ENCODE assay signal across 8 cellular contexts in the genomic region with DNA sequence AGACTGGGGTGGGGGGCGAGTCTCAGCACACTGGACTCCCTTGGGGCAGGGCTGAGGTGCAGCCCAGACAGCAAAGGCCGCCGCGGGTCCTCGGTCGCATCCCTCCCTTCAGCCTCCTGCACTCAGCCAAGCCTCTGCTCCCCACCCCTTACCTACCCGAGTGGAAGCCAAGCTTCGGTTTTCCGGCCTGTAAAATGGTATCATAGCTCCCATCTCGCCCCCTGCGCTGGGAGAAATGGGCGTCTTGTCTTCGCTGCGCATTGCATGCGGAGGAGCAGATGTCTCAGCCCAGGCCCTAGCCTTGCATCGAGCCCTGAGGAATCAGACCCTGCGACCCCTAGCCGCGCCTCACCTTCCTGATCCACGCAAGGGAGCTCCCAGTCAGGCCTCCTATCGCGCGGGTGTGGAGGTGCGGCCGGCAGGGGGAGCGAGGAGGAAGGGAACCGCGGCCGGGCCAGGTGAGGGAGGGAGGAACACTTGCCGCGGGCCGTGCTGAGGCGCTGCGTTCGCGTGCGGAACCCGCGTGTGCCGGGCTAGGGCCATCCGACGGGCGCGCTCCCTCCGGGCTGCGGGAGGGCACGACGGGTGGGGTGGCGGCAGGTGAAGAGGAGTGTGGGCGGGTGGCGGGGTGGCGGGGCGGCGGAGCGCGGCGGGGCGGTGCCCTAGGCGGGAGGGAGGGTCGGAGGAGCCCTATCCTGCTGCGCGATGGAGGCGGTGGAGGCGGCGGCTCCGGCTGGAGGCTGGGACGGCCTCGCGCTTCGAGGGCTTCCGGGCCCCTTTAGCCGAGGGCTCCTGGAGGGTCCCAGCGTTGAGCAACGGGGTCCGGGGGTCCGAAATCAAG. TPM values are rescaled to one million over a fixed set of nuclear protein-coding genes. Genes with fewer than 3 reads are reported as not detected.
A peak's percentile ranks its signal among the peaks of the same experiment; 100 is the strongest.
DNase-seq lines count a peak whose midpoint lies in the region; ATAC-seq and TF ChIP-seq lines count a peak whose summit lies in the region.

No MANE protein-coding gene starts in this region.

- H2BK15ac ChIP-seq in IMR-90 (ENCODE audit: low read depth, low read length) = no peak overlapping the region

- no peak overlapping the region for H3K4ac ChIP-seq in IMR-90 (ENCODE audit: low read depth, low read length)

- peak overlapping the region; percentile 24 for H2AK9ac ChIP-seq in IMR-90 (replicated peaks; ENCODE audit: low read depth, low read length, poor library complexity)

- H3K4me3 Mint-ChIP-seq in CD8-positive, alpha-beta T cell = peak overlapping the region; percentile 74

- WGBS in IMR-90 (ENCODE audit: extremely low coverage in 2 of 2, insufficient read length in 1 of 2), 2 experiments = 11% methylated on average over 28 of the region's 76 CpGs; no CpG with 5 or more reads in 1 of the 2 experiments
- WGBS in suprapubic skin = 17% methylated on average over 17 of the region's 76 CpGs

- CTCF ChIA-PET in CD8-positive, alpha-beta T cell (lab: Charles Lee) = interaction anchor here (0.6 to 5.6 kb wide), 12 partner anchors 12 to 157 kb away, joined by 3 to 37 read pairs (median 4); no protein-coding TSS in a partner anchor
- CTCF ChIA-PET in IMR-90 (lab: Yijun Ruan, JAX) = interaction anchor here (1.0 kb wide), 1 partner anchor 26 kb away, joined by 3 read pairs; no protein-coding TSS in a partner anchor

- no peak overlapping the region for H4K8ac ChIP-seq in IMR-90 (ENCODE audit: low read depth in 2 of 2, low read length in 2 of 2)

- POLR2A ChIA-PET in CD8-positive, alpha-beta T cell (lab: Charles Lee) = interaction anchor here (1.1 kb wide), 1 partner anchor 98 kb away, joined by 3 read pairs; no protein-coding TSS in a partner anchor
- POLR2A ChIA-PET in IMR-90 (lab: Charles Lee; ENCODE audit: unreplicated experiment) = no interaction called here

- no peaks in the 10 kb centered on the region for H3K36me3 ChIP-seq in CD8-positive, alpha-beta T cell (ENCODE audit: insufficient read depth, low read length)
- H3K36me3 ChIP-seq in IMR-90 (ENCODE audit: control insufficient read depth, insufficient read depth, low read length) (no peaks in the 10 kb centered on the region), suprapubic skin (no peaks in the 10 kb centered on the region)

- no peaks in the 10 kb centered on the region for H3K9me3 ChIP-seq in CD8-positive, alpha-beta T cell (ENCODE audit: low read length)
- H3K9me3 ChIP-seq in IMR-90 (ENCODE audit: control insufficient read depth, insufficient read depth, low read length) = no peaks in the 10 kb centered on the region
- H3K9me3 ChIP-seq in mononuclear cell (ENCODE audit: low read depth, low read length) = no peaks in the 10 kb centered on the region
- no peaks in the 10 kb centered on the region for H3K9me3 ChIP-seq in suprapubic skin

- peaks cover 5% of the 10 kb centered on the region for H3K9me1 ChIP-seq in IMR-90 (ENCODE audit: insufficient read depth, low read length)

- H2AFZ ChIP-seq in IMR-90 (replicated peaks; ENCODE audit: low read length, poor library complexity) = peak overlapping the region; percentile 49

- intact Hi-C loops in CD8-positive, alpha-beta T cell (cut with DNase I, micrococcal nuclease) = loop anchor here (1.0 to 5.0 kb wide), 4 partner anchors 24 to 154 kb away; no protein-coding TSS in a partner anchor
- intact Hi-C loops in IMR-90 (cut with micrococcal nuclease) = no loop called here

- dilution Hi-C loops in IMR-90 (cut with HindIII; ENCODE audit: low sequenced_read_pairs, unreplicated experiment) = no loop called here

- H2BK20ac ChIP-seq in IMR-90 (ENCODE audit: low read depth, low read length) = no peak overlapping the region

- no peak overlapping the region for H3K56ac ChIP-seq in IMR-90 (ENCODE audit: extremely low read depth, insufficient read depth, low read length)

- no peak overlapping the region for H3K18ac ChIP-seq in IMR-90 (ENCODE audit: low read depth, low read length)

- no peaks in the 10 kb centered on the region for H3K9me3 Mint-ChIP-seq in CD8-positive, alpha-beta T cell

- TF ChIP-seq POLR2A in IMR-90 (IDR thresholded peaks at IDR 0.05; ENCODE audit: low read depth, low read length) = no peak
- no peak for TF ChIP-seq POLR2A in suprapubic skin (IDR thresholded peaks at IDR 0.05)

- peaks cover 26% of the 10 kb centered on the region for H3K4me1 ChIP-seq in CD8-positive, alpha-beta T cell (ENCODE audit: insufficient read depth, low read length)
- peaks cover 6% of the 10 kb centered on the region; the same call in 1 of the 2 replicates for H3K4me1 ChIP-seq in IMR-90 (ENCODE audit: control insufficient read depth, insufficient read depth, low read length)
- peaks cover 23% of the 10 kb centered on the region for H3K4me1 ChIP-seq in mononuclear cell (ENCODE audit: insufficient read depth, low read length)
- peaks cover 58% of the 10 kb centered on the region for H3K4me1 ChIP-seq in suprapubic skin

- ATAC-seq in CD8-positive, alpha-beta T cell = peak; percentile 72
- no peak for ATAC-seq in IMR-90 (ENCODE audit: low read depth)

- H3K4me3 ChIP-seq in CD8-positive, alpha-beta T cell (ENCODE audit: low read depth, low read length) = peak overlapping the region; percentile 17
- H3K4me3 ChIP-seq in IMR-90 (ENCODE audit: insufficient read depth, low read depth, low read length) = no peak overlapping the region
- peak overlapping the region; percentile 10 for H3K4me3 ChIP-seq in mononuclear cell (ENCODE audit: low read length)
- H3K4me3 ChIP-seq in suprapubic skin = peak overlapping the region; percentile 44

- H2AK5ac ChIP-seq in IMR-90 (ENCODE audit: low read depth, low read length) = no peak overlapping the region

- H2BK120ac ChIP-seq in IMR-90 (ENCODE audit: low read depth, low read length) = no peak overlapping the region

- in situ Hi-C loops in IMR-90 (cut with MboI; ENCODE audit: low sequenced_read_pairs) = no loop called here

- H3K27ac Mint-ChIP-seq in CD8-positive, alpha-beta T cell = no peak overlapping the region

- TF ChIP-seq EP300 in suprapubic skin (IDR thresholded peaks at IDR 0.05) = no peak

- BruUV-seq in IMR-90 (replicated peaks; lab: Mats Ljungman, UMichigan) = no TSS peak

- peaks cover 49% of the 10 kb centered on the region for H3K27me3 Mint-ChIP-seq in CD8-positive, alpha-beta T cell (ENCODE audit: low read depth)

- no peaks in the 10 kb centered on the region for H3K79me1 ChIP-seq in IMR-90 (ENCODE audit: low read depth in 1 of 2, low read length in 2 of 2)

- H3K14ac ChIP-seq in IMR-90 (replicated peaks; ENCODE audit: low read depth, low read length) = no peak overlapping the region

- peak; percentile 37; the same call in 1 of the 2 replicates for TF ChIP-seq RAD21 in IMR-90 (IDR thresholded peaks at IDR 0.05; ENCODE audit: low read length)

- DNase-seq in CD8-positive, alpha-beta T cell = peak; percentile 37 to 82 (median 66)
- DNase-seq in IMR-90 (no peak), cerebellar cortex (ENCODE audit: low spot score) (peak; percentile 40), suprapubic skin (ENCODE audit: low spot score in 2 of 2) (no peak), amniotic stem cell (lab: John Stamatoyannopoulos, UW) (no peak), Ammon's horn (ENCODE audit: low spot score) (no peak)
- DNase-seq in activated CD4-positive, CD25-positive, alpha-beta regulatory T cell treated with anti-CD3 and anti-CD28 coated beads, Interleukin-2, amount 50 U/mL, for 72 hours = peak; percentile 61

- peak; percentile 37 for TF ChIP-seq CTCF in CD8-positive, alpha-beta T cell (IDR thresholded peaks at IDR 0.05)
- TF ChIP-seq CTCF in IMR-90 (conservative IDR thresholded peaks at IDR 0.05; ENCODE audit: low read depth, low read length) (peak; percentile 37), suprapubic skin (IDR thresholded peaks at IDR 0.05) (peak; percentile 21 to 51)

- no peaks in the 10 kb centered on the region for H3K36me3 Mint-ChIP-seq in CD8-positive, alpha-beta T cell

- H3K4me2 ChIP-seq in IMR-90 (ENCODE audit: low read depth, low read length) = no peak overlapping the region

- H3K23ac ChIP-seq in IMR-90 (ENCODE audit: low read depth, low read length) = no peak overlapping the region

- no peak overlapping the region for H3K27ac ChIP-seq in CD8-positive, alpha-beta T cell (ENCODE audit: low read depth, low read length)
- H3K27ac ChIP-seq in IMR-90 (ENCODE audit: insufficient read depth, low read length) (no peak overlapping the region), suprapubic skin (no peak overlapping the region)

- H4K20me1 ChIP-seq in IMR-90 (ENCODE audit: insufficient read depth, low read length) = peaks cover 6% of the 10 kb centered on the region; the same call in 1 of the 2 replicates

- no peak overlapping the region for H3K9ac ChIP-seq in IMR-90 (ENCODE audit: low read depth, low read length)

- H2BK5ac ChIP-seq in IMR-90 (ENCODE audit: low read depth, low read length, poor library complexity, severe bottlenecking) = no peak overlapping the region

- H4K91ac ChIP-seq in IMR-90 (ENCODE audit: insufficient read depth, low read depth, low read length) = no peak overlapping the region

- H3K27me3 ChIP-seq in CD8-positive, alpha-beta T cell (ENCODE audit: insufficient read depth, low read length) = peaks cover 24% of the 10 kb centered on the region
- H3K27me3 ChIP-seq in IMR-90 (ENCODE audit: control insufficient read depth, insufficient read depth, low read length) = peaks cover 89% of the 10 kb centered on the region
- peaks cover 61% of the 10 kb centered on the region for H3K27me3 ChIP-seq in mononuclear cell (ENCODE audit: insufficient read depth, low read length)
- peaks cover 54% of the 10 kb centered on the region for H3K27me3 ChIP-seq in suprapubic skin

- H4K5ac ChIP-seq in IMR-90 (ENCODE audit: low read depth, low read length) = no peak overlapping the region

- peaks cover 31% of the 10 kb centered on the region for H3K4me1 Mint-ChIP-seq in CD8-positive, alpha-beta T cell (ENCODE audit: low read depth)

RNA-seq across cellular contexts. Expression of gene TBX1, which starts 4.1 kb away (rescaled TPM):
- not detected for total RNA-seq in CD8-positive, alpha-beta T cell
- total RNA-seq in IMR-90 (2012; rRNA removed) (not detected in 2 replicates), mononuclear cell (not detected), suprapubic skin (1 to 10 TPM; 1.6 to 7.0 (median 4.8) TPM)
- 0.03 and 0.13 TPM in 2 replicates for polyA plus RNA-seq in IMR-90 (2012; rRNA removed)
- 0.03 TPM in 1 of 2 replicates, not detected in the other for polyA plus RNA-seq in IMR-90 (2012; cell fraction: cytosol; rRNA removed)
- 0.08 and 0.36 TPM in 2 replicates for polyA plus RNA-seq in IMR-90 (2012; cell fraction: nucleus; rRNA removed; ENCODE audit: low replicate concordance)

RNA-seq across cellular contexts. Expression of gene GP1BB, which starts 33.2 kb away (rescaled TPM):
- total RNA-seq in CD8-positive, alpha-beta T cell = under 1 TPM in 1 of 2 experiments, not detected in 1; 0.39 TPM
- 0.18 and 0.28 TPM in 2 replicates for total RNA-seq in IMR-90 (2012; rRNA removed)
- polyA plus RNA-seq in IMR-90 (2012; rRNA removed) = 1.5 and 4.6 TPM in 2 replicates
- 1.2 and 3.0 TPM in 2 replicates for polyA plus RNA-seq in IMR-90 (2012; cell fraction: cytosol; rRNA removed)
- 7.1 and 36.7 TPM in 2 replicates for polyA plus RNA-seq in IMR-90 (2012; cell fraction: nucleus; rRNA removed; ENCODE audit: low replicate concordance)
- 36.1 TPM for total RNA-seq in mononuclear cell
- total RNA-seq in suprapubic skin = 10 to 100 TPM; 14.7 to 28.7 (median 19.4) TPM

RNA-seq across cellular contexts. Expression of gene SEPTIN5, which starts 42.2 kb away (rescaled TPM):
- total RNA-seq in CD8-positive, alpha-beta T cell = 1 to 10 TPM in 1 of 2 experiments, under 1 TPM in 1; 0.75 to 1.4 TPM
- total RNA-seq in IMR-90 (2012; rRNA removed) = 16.8 and 17.2 TPM in 2 replicates
- 20.7 and 22.3 TPM in 2 replicates for polyA plus RNA-seq in IMR-90 (2012; rRNA removed)
- polyA plus RNA-seq in IMR-90 (2012; cell fraction: cytosol; rRNA removed) = 10.4 and 22.8 TPM in 2 replicates
- 65.7 and 90.4 TPM in 2 replicates for polyA plus RNA-seq in IMR-90 (2012; cell fraction: nucleus; rRNA removed; ENCODE audit: low replicate concordance)
- 20.9 TPM for total RNA-seq in mononuclear cell
- total RNA-seq in suprapubic skin = 100 to 1,000 TPM in 3 of 4 donors, 10 to 100 TPM in 1; 89.0 to 147 (median 129) TPM

Comparison
In these comparisons a context has a peak if more than half of its experiments do, and no peak if none do; other contexts are left out.
1. DNase-seq: peak in CD8-positive, alpha-beta T cell (7 of 7), activated CD4-positive, CD25-positive, alpha-beta regulatory T cell treated with anti-CD3 and anti-CD28 coated beads, Interleukin-2, amount 50 U/mL, for 72 hours (single experiment) and cerebellar cortex (single experiment); none in IMR-90 (single experiment), suprapubic skin (0 of 2), amniotic stem cell (single experiment) and Ammon's horn (single experiment).
2. RNA of gene GP1BB, which starts 33.2 kb away (total RNA-seq): 36.1 TPM in mononuclear cell (single experiment) and 14.7 to 28.7 TPM in suprapubic skin; 0.39 TPM in CD8-positive, alpha-beta T cell and 0.18 to 0.28 TPM in IMR-90; every median in the first group is over 10 times any median in the second.
3. Peak in every context shown above with its lines, with median percentiles within 50 percentile points of each other: CTCF ChIP-seq.